ENCODE assay signal across 9 cellular contexts in the genomic region with DNA sequence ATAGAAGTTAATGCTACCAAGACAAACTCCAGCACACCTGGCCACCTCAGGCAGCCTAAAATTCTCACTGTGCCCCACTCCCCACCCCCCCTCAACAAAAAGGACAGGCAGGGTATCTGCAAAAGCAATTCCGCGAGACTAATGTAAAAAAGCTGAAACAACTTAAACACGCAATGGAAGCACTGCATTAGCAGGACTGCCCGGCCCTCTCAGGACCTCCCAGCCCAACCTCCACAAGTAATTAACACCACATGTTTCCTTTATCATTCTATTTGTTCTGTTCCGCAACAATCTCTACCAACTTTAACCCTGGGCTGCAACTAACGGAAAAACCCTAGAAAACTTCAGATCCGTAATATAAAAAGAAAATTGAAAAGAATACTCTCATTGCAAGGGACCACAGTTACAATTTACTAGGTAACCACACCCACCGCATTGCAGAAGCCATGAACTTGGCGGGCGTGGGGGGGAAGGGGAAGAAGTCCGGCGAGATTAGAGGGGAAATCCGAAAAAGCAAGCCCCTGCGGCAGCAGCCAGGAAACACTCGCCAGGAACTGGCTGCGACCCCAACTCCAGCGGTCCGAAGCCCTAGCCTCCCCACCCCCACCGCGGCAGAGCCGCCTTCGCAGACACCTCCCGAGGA. TPM values are rescaled to one million over a fixed set of nuclear protein-coding genes. Genes with fewer than 3 reads are reported as not detected.
DNase-seq lines count a peak whose midpoint lies in the region; ATAC-seq, FAIRE-seq and TF ChIP-seq lines count a peak whose summit lies in the region.
"Had no signal": no experiment of that assay in that cellular context is flagged by ENCODE, and none has a peak within 500 bp of the region (broad histone marks: within the 10 kb centered on the region; RNA-seq: fewer than 3 reads in every experiment).

No MANE protein-coding gene starts in this region.

- dilution Hi-C loops in keratinocyte (cut with MboI; ENCODE audit: extremely low pct_ligation_motif_present, low sequenced_read_pairs): no loop called here

- peaks cover 39% of the 10 kb centered on the region for H3K27me3 Mint-ChIP-seq in activated CD4-positive, alpha-beta T cell treated with anti-CD3 and anti-CD28 coated beads for 36 hours

- no peak for FAIRE-seq in keratinocyte (lab: Jason Lieb, UNC)

- H3K9ac ChIP-seq in keratinocyte (ENCODE audit: control insufficient read depth, extremely low read depth, insufficient read depth, low read length): no peak overlapping the region

- no peaks in the 10 kb centered on the region for H3K9me3 Mint-ChIP-seq in activated CD4-positive, alpha-beta T cell treated with anti-CD3 and anti-CD28 coated beads for 36 hours (ENCODE audit: low read depth)

- H3K4me3 ChIP-seq in keratinocyte (ENCODE audit: control insufficient read depth in 2 of 3, extremely low read depth in 1 of 3, insufficient read depth in 2 of 3, low read depth in 1 of 3, low read length in 3 of 3): no peak overlapping the region
- H3K4me3 ChIP-seq in tibial artery: peak overlapping the region; percentile 42 to 55

- no peak for ATAC-seq in activated CD4-positive, alpha-beta T cell treated with anti-CD3 and anti-CD28 coated beads for 36 hours
- ATAC-seq in GM19395 (IDR thresholded peaks at IDR 0.05; ENCODE audit: unreplicated experiment) (no peak), HG02623 (IDR thresholded peaks at IDR 0.05; ENCODE audit: unreplicated experiment) (no peak), HG02840 (IDR thresholded peaks at IDR 0.05; ENCODE audit: low FRiP score, unreplicated experiment) (no peak)

- intact Hi-C loops in activated CD4-positive, alpha-beta T cell treated with anti-CD3 and anti-CD28 coated beads for 36 hours (cut with DNase I, micrococcal nuclease): loop anchor here (2.0 to 10.0 kb wide), 4 partner anchors 85 to 245 kb away; a partner anchor contains a TSS
- intact Hi-C loops in tibial artery (cut with DNase I; ENCODE audit: low total_unique reads): no loop called here

- POLR2A ChIA-PET in activated CD4-positive, alpha-beta T cell treated with anti-CD3 and anti-CD28 coated beads for 36 hours (lab: Charles Lee): no interaction called here

- H3K27ac Mint-ChIP-seq in activated CD4-positive, alpha-beta T cell treated with anti-CD3 and anti-CD28 coated beads for 36 hours: no peak overlapping the region

- H3K36me3 Mint-ChIP-seq in activated CD4-positive, alpha-beta T cell treated with anti-CD3 and anti-CD28 coated beads for 36 hours (ENCODE audit: low read depth): no peaks in the 10 kb centered on the region

- CTCF ChIA-PET in activated CD4-positive, alpha-beta T cell treated with anti-CD3 and anti-CD28 coated beads for 36 hours (lab: Charles Lee): interaction anchor here (1.2 kb wide), 1 partner anchor 13 kb away, joined by 3 read pairs; no protein-coding TSS in a partner anchor

- peak overlapping the region; percentile 32 for H3K4me2 ChIP-seq in keratinocyte (ENCODE audit: control insufficient read depth, extremely low read depth, insufficient read depth, low read depth, low read length)

- DNase-seq in activated CD4-positive, alpha-beta T cell treated with anti-CD3 and anti-CD28 coated beads for 36 hours: peak; percentile 22
- no peak for DNase-seq in activated CD4-positive, alpha-beta T cell treated with anti-CD3 and anti-CD28 coated beads for 48 hours
- DNase-seq in keratinocyte (ENCODE audit: low read depth, low spot score): no peak
- peak in 1 of 2 donors; percentile 47 for DNase-seq in tibial artery
- DNase-seq: NCI-H2227 treated with DMSO at 0.1 percent for 48 hours had no signal

- H3K36me3 ChIP-seq in keratinocyte (ENCODE audit: control insufficient read depth in 2 of 2, extremely low read depth in 1 of 2, insufficient read depth in 2 of 2, low read length in 2 of 2) (no peaks in the 10 kb centered on the region), tibial artery (no peaks in the 10 kb centered on the region)

- no peak overlapping the region for H2AFZ ChIP-seq in keratinocyte (ENCODE audit: control insufficient read depth, low read length)

- no peaks in the 10 kb centered on the region for H3K9me1 ChIP-seq in keratinocyte (ENCODE audit: control insufficient read depth, extremely low read depth, insufficient read depth, low read length)

- no peak for TF ChIP-seq CTCF in keratinocyte (optimal IDR thresholded peaks at IDR 0.05 in 1 of 3, IDR thresholded peaks at IDR 0.05 in 1 of 3, conservative IDR thresholded peaks at IDR 0.05 in 1 of 3; ENCODE audit: extremely low read depth in 1 of 3, insufficient read depth in 2 of 3, low read length in 3 of 3)
- TF ChIP-seq CTCF in tibial artery (IDR thresholded peaks at IDR 0.05): no peak

- H3K4me1 ChIP-seq in keratinocyte (ENCODE audit: control insufficient read depth, extremely low read depth, insufficient read depth, low read length) (no peaks in the 10 kb centered on the region), tibial artery (peaks cover 0 to 11% (median 3%) of the 10 kb centered on the region in 4 donors)

- H3K27me3 ChIP-seq in keratinocyte (ENCODE audit: control insufficient read depth, extremely low read depth, insufficient read depth, low read length): peaks cover 20% of the 10 kb centered on the region
- peaks cover 0 to 15% of the 10 kb centered on the region in 2 donors for H3K27me3 ChIP-seq in tibial artery

- H4K20me1 ChIP-seq in keratinocyte (ENCODE audit: control insufficient read depth, extremely low read depth, insufficient read depth, low read length): no peaks in the 10 kb centered on the region

- H3K4me3 Mint-ChIP-seq in activated CD4-positive, alpha-beta T cell treated with anti-CD3 and anti-CD28 coated beads for 36 hours: peak overlapping the region; percentile 52

- peak overlapping the region; percentile 55 for H3K27ac ChIP-seq in angular gyrus (ENCODE audit: low read depth, low read length)
- H3K27ac ChIP-seq in keratinocyte (ENCODE audit: control insufficient read depth, insufficient read depth, low read length): no peak overlapping the region
- peak overlapping the region in 1 of 2 donors; percentile 53 for H3K27ac ChIP-seq in tibial artery

- H3K4me1 Mint-ChIP-seq in activated CD4-positive, alpha-beta T cell treated with anti-CD3 and anti-CD28 coated beads for 36 hours: peaks cover 3% of the 10 kb centered on the region

- no peaks in the 10 kb centered on the region for H3K79me2 ChIP-seq in keratinocyte (ENCODE audit: control insufficient read depth, insufficient read depth, low read length)

- H3K9me3 ChIP-seq in keratinocyte (ENCODE audit: control insufficient read depth, low read depth, low read length): no peaks in the 10 kb centered on the region
- no peaks in the 10 kb centered on the region for H3K9me3 ChIP-seq in tibial artery

RNA-seq across cellular contexts. Expression of a gene that starts 1.3 kb away (rescaled TPM):
- total RNA-seq in activated CD4-positive, alpha-beta T cell treated with anti-CD3 and anti-CD28 coated beads for 36 hours: 10 to 100 TPM; 10.4 to 13.4 TPM
- 0.33 to 0.70 TPM (median 0.39 TPM) in 3 replicates for polyA plus RNA-seq in keratinocyte
- 1.4 TPM for polyA plus RNA-seq in keratinocyte (2011; ENCODE audit: low read depth)
- polyA plus RNA-seq in keratinocyte (2011; cell fraction: cytosol; rRNA removed): 0.47 and 0.52 TPM in 2 replicates
- polyA plus RNA-seq in keratinocyte (2011; cell fraction: nucleus; rRNA removed): 1.3 and 1.4 TPM in 2 replicates
- polyA plus RNA-seq in keratinocyte (2012; ENCODE audit: low replicate concordance): 0.31 and 0.53 TPM in 2 replicates
- polyA minus RNA-seq in keratinocyte: 0.10 to 1.3 TPM (median 1.2 TPM) in 3 replicates
- not detected for polyA minus RNA-seq in keratinocyte (2011; cell fraction: cytosol; rRNA and poly(A)+ RNA removed)
- polyA minus RNA-seq in keratinocyte (2011; cell fraction: nucleus; rRNA and poly(A)+ RNA removed): 0.21 and 1.9 TPM in 2 replicates

Comparison
In these comparisons a context has a peak if more than half of its experiments do, and no peak if none do; other contexts are left out.
1. H3K4me3 ChIP-seq: peak in tibial artery (2 of 2); none in keratinocyte (0 of 3).